In the genomic region with DNA sequence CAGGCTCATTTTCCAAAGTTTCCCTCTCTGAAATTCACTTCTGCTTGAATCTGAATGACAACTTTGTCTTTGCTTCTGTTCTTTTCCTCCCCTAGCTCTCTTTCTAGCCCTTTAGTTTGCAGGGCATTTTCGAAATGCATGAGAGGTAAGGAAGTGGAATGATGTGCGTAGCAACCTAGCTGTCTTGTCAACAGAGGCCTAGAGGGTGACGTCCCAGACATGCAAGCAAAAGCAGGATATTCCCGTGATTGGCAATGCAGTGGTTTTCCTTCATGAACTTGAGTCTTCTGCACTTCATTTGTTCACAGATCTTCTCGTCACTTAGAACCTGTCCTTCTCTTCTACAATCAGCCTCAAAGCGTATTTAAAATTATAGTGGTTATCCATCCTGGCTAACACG, we compare ENCODE assay signal across 17 cellular contexts. TPM values are rescaled to one million over a fixed set of nuclear protein-coding genes. Genes with fewer than 3 reads are reported as not detected.
"Had no signal": no experiment of that assay in that cellular context is flagged by ENCODE, and none has a peak within 500 bp of the region (broad histone marks: within the 10 kb centered on the region; RNA-seq: fewer than 3 reads in every experiment).

No MANE protein-coding gene starts in this region.

- H3K36me3 Mint-ChIP-seq: naive thymus-derived CD8-positive, alpha-beta T cell; stimulated activated effector memory CD8-positive, alpha-beta T cell treated with anti-CD3 and anti-CD28 coated beads, Interleukin-12 subunit alpha, Interleukin-12 subunit beta, amount 100 ng/mL, for 72 hours had no signal

- H3K4me3 ChIP-seq: colonic mucosa, gastrocnemius medialis, left lung, prostate gland, right atrium auricular region, sigmoid colon, thoracic aorta, tibial nerve had no signal

- H3K9me3 ChIP-seq: colonic mucosa, gastrocnemius medialis, left lung, prostate gland, right atrium auricular region, sigmoid colon, thoracic aorta, tibial nerve had no signal

- H3K36me3 ChIP-seq: colonic mucosa, gastrocnemius medialis, left lung, prostate gland, right atrium auricular region, sigmoid colon, thoracic aorta, tibial nerve had no signal

- H3K4me1 ChIP-seq: colonic mucosa, gastrocnemius medialis, prostate gland, sigmoid colon had no signal

- H3K9me3 Mint-ChIP-seq: effector memory CD8-positive, alpha-beta T cell; naive thymus-derived CD8-positive, alpha-beta T cell; nephron progenitor cell; stimulated activated effector memory CD8-positive, alpha-beta T cell treated with anti-CD3 and anti-CD28 coated beads, Interleukin-12 subunit alpha, Interleukin-12 subunit beta, amount 100 ng/mL, for 72 hours had no signal

- H3K27ac Mint-ChIP-seq: effector memory CD8-positive, alpha-beta T cell; naive thymus-derived CD8-positive, alpha-beta T cell; nephron progenitor cell had no signal

- H3K27ac ChIP-seq: colonic mucosa, gastrocnemius medialis, left lung, prostate gland, sigmoid colon, thoracic aorta had no signal

- DNase-seq: colonic mucosa; effector memory CD8-positive, alpha-beta T cell; gastrocnemius medialis; left cardiac atrium; left lung; naive thymus-derived CD8-positive, alpha-beta T cell; nephron progenitor cell; sigmoid colon; stimulated activated CD4-positive, alpha-beta T cell treated with anti-CD3 and anti-CD28 coated beads, Interleukin-2, amount 100 ng/mL, for 24 hours; stimulated activated CD4-positive, alpha-beta T cell treated with anti-CD3 and anti-CD28 coated beads, Interleukin-4, amount 100 ng/mL, for 24 hours; stimulated activated naive CD4-positive, alpha-beta T cell treated with Interleukin-2 at 50 U/mL for 16 hours had no signal

- H3K27me3 ChIP-seq: colonic mucosa, gastrocnemius medialis, left lung, right atrium auricular region, sigmoid colon, tibial nerve had no signal

- ATAC-seq: effector memory CD8-positive, alpha-beta T cell; esophagus mucosa; gastrocnemius medialis; naive thymus-derived CD8-positive, alpha-beta T cell had no signal

RNA-seq across cellular contexts. Expression of a gene that starts 56.9 kb away (rescaled TPM):
- total RNA-seq: naive thymus-derived CD8-positive, alpha-beta T cell had no signal
- polyA plus RNA-seq: naive thymus-derived CD8-positive, alpha-beta T cell had no signal
